Comparison of ENCODE assay signal across 1 cellular context in genomic region chr17:82737981-82738877, GRCh38.
A peak's percentile ranks its signal among the peaks of the same experiment; 100 is the strongest.
TF ChIP-seq lines count a peak whose summit lies in the region.

No MANE protein-coding gene starts in this region.

TF ChIP-seq in HepG2, 621 proteins besides CTCF, POLR2A, EP300 and RAD21 (continued from another document and continues in another):
- TF ChIP-seq SP2 (CRISPR knock-in tag; IDR thresholded peaks at IDR 0.05) (peak; percentile 51; the same call in 1 of the 2 replicates), ZBTB2 (CRISPR knock-in tag; IDR thresholded peaks at IDR 0.05; ENCODE audit: low read depth) (peak; percentile 93), ARNT2 (CRISPR knock-in tag; IDR thresholded peaks at IDR 0.05; ENCODE audit: low read depth) (peak; percentile 100), CBX5 (CRISPR knock-in tag; IDR thresholded peaks at IDR 0.05; ENCODE audit: borderline replicate concordance) (peak; percentile 98; the same call in 1 of the 2 replicates), SALL2 (CRISPR knock-in tag; IDR thresholded peaks at IDR 0.05) (peak; percentile 99), FOXP4 (CRISPR knock-in tag; IDR thresholded peaks at IDR 0.05) (peak; percentile 90), AHDC1 (CRISPR knock-in tag; IDR thresholded peaks at IDR 0.05; ENCODE audit: borderline replicate concordance) (peak; percentile 87; the same call in 1 of the 2 replicates), ZNF652 (CRISPR knock-in tag; IDR thresholded peaks at IDR 0.05; ENCODE audit: borderline replicate concordance, low read depth) (peak; percentile 79), HOXA7 (CRISPR knock-in tag; IDR thresholded peaks at IDR 0.05) (peak; percentile 93; the same call in 1 of the 2 replicates), ZNF878 (CRISPR knock-in tag; IDR thresholded peaks at IDR 0.05) (peak; percentile 100), YEATS4 (CRISPR knock-in tag; IDR thresholded peaks at IDR 0.05; ENCODE audit: borderline replicate concordance) (peak; percentile 99), FOXO1 (CRISPR knock-in tag; IDR thresholded peaks at IDR 0.05) (peak; percentile 97), TP53 (CRISPR knock-in tag; conservative IDR thresholded peaks at IDR 0.05) (peak; percentile 88), ZNF749 (CRISPR knock-in tag; IDR thresholded peaks at IDR 0.05; ENCODE audit: borderline replicate concordance) (peak; percentile 99), NFKBIZ (CRISPR knock-in tag; IDR thresholded peaks at IDR 0.05) (peak; percentile 99), MEF2D (CRISPR knock-in tag; IDR thresholded peaks at IDR 0.05) (peak; percentile 99), ZBTB4 (CRISPR knock-in tag; IDR thresholded peaks at IDR 0.05; ENCODE audit: borderline replicate concordance) (peak; percentile 99), SMARCC2 (IDR thresholded peaks at IDR 0.05) (no peak), ZNF7 (CRISPR knock-in tag; IDR thresholded peaks at IDR 0.05) (peak; percentile 58; the same call in 1 of the 2 replicates), ZFY (CRISPR knock-in tag; IDR thresholded peaks at IDR 0.05) (peak; percentile 100), ZBTB7A (CRISPR knock-in tag; IDR thresholded peaks at IDR 0.05) (peak; percentile 96), SNRNP70 (IDR thresholded peaks at IDR 0.05; ENCODE audit: low read depth, low read length) (no peak), TRIM22 (IDR thresholded peaks at IDR 0.05) (no peak), SP5 (CRISPR knock-in tag; IDR thresholded peaks at IDR 0.05; ENCODE audit: borderline replicate concordance, low read depth) (peak; percentile 93), TOPORS (CRISPR knock-in tag; IDR thresholded peaks at IDR 0.05) (peak; percentile 99), GTF3A (CRISPR knock-in tag; conservative IDR thresholded peaks at IDR 0.05) (peak; percentile 99), ZNF83 (CRISPR knock-in tag; IDR thresholded peaks at IDR 0.05; ENCODE audit: borderline replicate concordance) (peak; percentile 96), RERE (CRISPR knock-in tag; IDR thresholded peaks at IDR 0.05; ENCODE audit: low read depth) (peak; percentile 96), ZNF274 (CRISPR knock-in tag; IDR thresholded peaks at IDR 0.05) (peak; percentile 99), TBX3 (IDR thresholded peaks at IDR 0.05; ENCODE audit: borderline replicate concordance) (peak; percentile 72; the same call in 1 of the 2 replicates), SRSF9 (IDR thresholded peaks at IDR 0.05; ENCODE audit: borderline replicate concordance, insufficient read depth, low read depth, low read length, poor library complexity, severe bottlenecking) (no peak), PHF5A (CRISPR knock-in tag; IDR thresholded peaks at IDR 0.05; ENCODE audit: low read depth, unreplicated experiment) (peak; percentile 99), SMARCE1 (IDR thresholded peaks at IDR 0.05; ENCODE audit: borderline replicate concordance) (no peak), ZNF883 (CRISPR knock-in tag; IDR thresholded peaks at IDR 0.05; ENCODE audit: not compliant biosample characterization) (peak; percentile 100), ZNF563 (CRISPR knock-in tag; IDR thresholded peaks at IDR 0.05) (peak; percentile 99), ZFAT (CRISPR knock-in tag; conservative IDR thresholded peaks at IDR 0.05) (peak; percentile 79; the same call in 1 of the 2 replicates), CCAR2 (optimal IDR thresholded peaks at IDR 0.05; ENCODE audit: low read depth, low read length) (peak; percentile 45), IKZF1 (IDR thresholded peaks at IDR 0.05) (no peak), DNMT3B (CRISPR knock-in tag; conservative IDR thresholded peaks at IDR 0.05) (peak; percentile 98), SP140L (CRISPR knock-in tag; IDR thresholded peaks at IDR 0.05; ENCODE audit: borderline replicate concordance) (peak; percentile 94; the same call in 1 of the 2 replicates), AHR (CRISPR knock-in tag; IDR thresholded peaks at IDR 0.05) (peak; percentile 98), ZNF792 (CRISPR knock-in tag; IDR thresholded peaks at IDR 0.05) (peak; percentile 100), MIER3 (CRISPR knock-in tag; IDR thresholded peaks at IDR 0.05; ENCODE audit: borderline replicate concordance) (peak; percentile 100), SYNCRIP (IDR thresholded peaks at IDR 0.05; ENCODE audit: insufficient read depth, low read depth, low read length) (no peak), MAFK (conservative IDR thresholded peaks at IDR 0.05 in 1 of 2, IDR thresholded peaks at IDR 0.05 in 1 of 2; ENCODE audit: low read length in 2 of 2) (peak in 1 of 2 experiments; percentile 19; a peak in 1 of 4 replicates), ZNF101 (CRISPR knock-in tag; IDR thresholded peaks at IDR 0.05; ENCODE audit: borderline replicate concordance, low read depth) (peak; percentile 98), ZSCAN20 (CRISPR knock-in tag; IDR thresholded peaks at IDR 0.05; ENCODE audit: borderline replicate concordance) (peak; percentile 87; the same call in 1 of the 2 replicates), ZBTB8A (CRISPR knock-in tag; IDR thresholded peaks at IDR 0.05; ENCODE audit: borderline replicate concordance, low read depth) (peak; percentile 98), ZNF501 (CRISPR knock-in tag; IDR thresholded peaks at IDR 0.05) (peak; percentile 100)
